ENCODE assay signal across 30 cellular contexts in the genomic region with DNA sequence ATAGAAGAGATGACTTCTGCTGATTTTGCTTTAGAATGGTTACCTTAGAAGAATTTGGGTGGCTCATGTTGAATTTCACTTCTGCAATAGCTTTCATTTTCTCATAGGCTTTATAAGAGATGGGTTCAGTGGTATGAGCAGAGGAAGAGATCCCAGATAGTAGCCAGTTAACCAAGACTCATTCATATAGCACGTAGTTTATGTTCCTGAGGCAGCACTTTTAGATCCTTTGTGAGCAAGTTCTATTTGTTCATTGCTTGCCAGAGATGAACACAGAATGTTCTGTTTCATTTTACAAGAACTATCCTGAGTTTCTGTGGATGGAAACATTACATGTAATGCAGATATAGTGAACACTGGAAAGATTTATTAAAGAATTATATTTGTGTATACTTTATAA. TPM values are rescaled to one million over a fixed set of nuclear protein-coding genes. Genes with fewer than 3 reads are reported as not detected.
DNase-seq lines count a peak whose midpoint lies in the region; ATAC-seq and TF ChIP-seq lines count a peak whose summit lies in the region.
"Had no signal": no experiment of that assay in that cellular context is flagged by ENCODE, and none has a peak within 500 bp of the region (broad histone marks: within the 10 kb centered on the region; RNA-seq: fewer than 3 reads in every experiment).

No MANE protein-coding gene starts in this region.

- no peaks in the 10 kb centered on the region for H3K27me3 Mint-ChIP-seq in CD14-positive monocyte (ENCODE audit: low read depth in 3 of 3)
- H3K27me3 Mint-ChIP-seq: activated B cell treated with CpG ODN at 0.5 μM for 24 hours; activated CD4-positive, alpha-beta memory T cell treated with anti-CD3 and anti-CD28 coated beads, Interleukin-2, amount 10 ng/mL, durations not matched to agents 7 days and 5 days; CD4-positive, alpha-beta T cell; IgD-negative memory B cell; natural killer cell treated with Interleukin-12 subunit alpha and Interleukin-12 subunit beta and Interleukin-15 and Interleukin-18, amount 100 ng/mL, for 72 hours; stimulated activated naive CD8-positive, alpha-beta T cell treated with anti-CD3 and anti-CD28 coated beads, Interleukin-15, Interleukin-2, amounts not matched to agents 100 ng/mL and 50 ng/mL, for 24 hours had no signal

- H3K4me1 ChIP-seq in IMR-90 (ENCODE audit: control insufficient read depth, insufficient read depth, low read length) (no peaks in the 10 kb centered on the region), right lobe of liver (no peaks in the 10 kb centered on the region)
- H3K4me1 ChIP-seq: tibial nerve had no signal

- TF ChIP-seq CTCF in CD14-positive monocyte (IDR thresholded peaks at IDR 0.05) (no peak), IMR-90 (conservative IDR thresholded peaks at IDR 0.05; ENCODE audit: low read depth, low read length) (no peak), right lobe of liver (IDR thresholded peaks at IDR 0.05) (no peak)

- no peak overlapping the region for H3K56ac ChIP-seq in IMR-90 (ENCODE audit: extremely low read depth, insufficient read depth, low read length)

- no peak overlapping the region for H4K8ac ChIP-seq in IMR-90 (ENCODE audit: low read depth in 2 of 2, low read length in 2 of 2)

- H3K4me3 Mint-ChIP-seq in CD14-positive monocyte = no peak overlapping the region
- H3K4me3 Mint-ChIP-seq: activated B cell treated with CpG ODN at 0.5 μM for 24 hours; activated CD4-positive, alpha-beta memory T cell treated with anti-CD3 and anti-CD28 coated beads, Interleukin-2, amount 10 ng/mL, durations not matched to agents 7 days and 5 days; activated naive CD4-positive, alpha-beta T cell treated with anti-CD3 and anti-CD28 coated beads for 36 hours; CD4-positive, alpha-beta T cell; IgD-negative memory B cell; mesothelial cell of epicardium; natural killer cell treated with Interleukin-12 subunit alpha and Interleukin-12 subunit beta and Interleukin-15 and Interleukin-18, amount 100 ng/mL, for 72 hours; stimulated activated naive CD8-positive, alpha-beta T cell treated with anti-CD3 and anti-CD28 coated beads, Interleukin-15, Interleukin-2, amounts not matched to agents 100 ng/mL and 50 ng/mL, for 24 hours had no signal

- no peak overlapping the region for H2AK9ac ChIP-seq in IMR-90 (replicated peaks; ENCODE audit: low read depth, low read length, poor library complexity)

- H3K4me2 ChIP-seq in IMR-90 (ENCODE audit: low read depth, low read length) = no peak overlapping the region

- no peak overlapping the region for H4K5ac ChIP-seq in IMR-90 (ENCODE audit: low read depth, low read length)

- H3K36me3 Mint-ChIP-seq in CD14-positive monocyte = peaks cover 31 to 53% of the 10 kb centered on the region in 2 donors

- no peak overlapping the region for H2BK120ac ChIP-seq in IMR-90 (ENCODE audit: low read depth, low read length)

- H3K27ac ChIP-seq in IMR-90 (ENCODE audit: insufficient read depth, low read length) (no peak overlapping the region), right lobe of liver (no peak overlapping the region)
- H3K27ac ChIP-seq: cardiac muscle cell, left ventricle myocardium inferior, ovary had no signal

- POLR2A ChIA-PET in IMR-90 (lab: Charles Lee; ENCODE audit: unreplicated experiment) = no interaction called here

- H3K4me3 ChIP-seq in IMR-90 (ENCODE audit: insufficient read depth, low read depth, low read length) (no peak overlapping the region), right lobe of liver (no peak overlapping the region)
- H3K4me3 ChIP-seq: cardiac muscle cell, left ventricle myocardium inferior, MG63, ovary, tibial nerve had no signal

- H2BK15ac ChIP-seq in IMR-90 (ENCODE audit: low read depth, low read length) = no peak overlapping the region

- BruUV-seq in IMR-90 (replicated peaks; lab: Mats Ljungman, UMichigan) = TSS peak; percentile 51

- no peaks in the 10 kb centered on the region for H3K9me3 Mint-ChIP-seq in CD14-positive monocyte
- H3K9me3 Mint-ChIP-seq: activated B cell treated with CpG ODN at 0.5 μM for 24 hours; activated CD4-positive, alpha-beta memory T cell treated with anti-CD3 and anti-CD28 coated beads, Interleukin-2, amount 10 ng/mL, durations not matched to agents 7 days and 5 days; activated naive CD4-positive, alpha-beta T cell treated with anti-CD3 and anti-CD28 coated beads for 36 hours; CD4-positive, alpha-beta T cell; IgD-negative memory B cell; mesothelial cell of epicardium; natural killer cell treated with Interleukin-12 subunit alpha and Interleukin-12 subunit beta and Interleukin-15 and Interleukin-18, amount 100 ng/mL, for 72 hours; stimulated activated naive CD8-positive, alpha-beta T cell treated with anti-CD3 and anti-CD28 coated beads, Interleukin-15, Interleukin-2, amounts not matched to agents 100 ng/mL and 50 ng/mL, for 24 hours had no signal

- H4K91ac ChIP-seq in IMR-90 (ENCODE audit: insufficient read depth, low read depth, low read length) = no peak overlapping the region

- H3K27me3 ChIP-seq in IMR-90 (ENCODE audit: control insufficient read depth, insufficient read depth, low read length) = no peaks in the 10 kb centered on the region
- H3K27me3 ChIP-seq in right lobe of liver = no peaks in the 10 kb centered on the region
- H3K27me3 ChIP-seq: cardiac muscle cell, MG63, ovary, tibial nerve had no signal

- peaks cover 4 to 7% of the 10 kb centered on the region in 2 experiments; a peak in 3 of 4 replicates for H3K79me1 ChIP-seq in IMR-90 (ENCODE audit: low read depth in 1 of 2, low read length in 2 of 2)

- TF ChIP-seq RAD21 in IMR-90 (IDR thresholded peaks at IDR 0.05; ENCODE audit: low read length) = no peak

- peaks cover 41% of the 10 kb centered on the region for H3K4me1 Mint-ChIP-seq in CD14-positive monocyte
- H3K4me1 Mint-ChIP-seq: mesothelial cell of epicardium had no signal

- H3K27ac Mint-ChIP-seq in CD14-positive monocyte = peak overlapping the region in 4 of 7 donors; percentile 3 to 66 (median 32)
- H3K27ac Mint-ChIP-seq: activated B cell treated with CpG ODN at 0.5 μM for 24 hours; activated CD4-positive, alpha-beta memory T cell treated with anti-CD3 and anti-CD28 coated beads, Interleukin-2, amount 10 ng/mL, durations not matched to agents 7 days and 5 days; IgD-negative memory B cell; mesothelial cell of epicardium; natural killer cell treated with Interleukin-12 subunit alpha and Interleukin-12 subunit beta and Interleukin-15 and Interleukin-18, amount 100 ng/mL, for 72 hours had no signal

- H3K9me3 ChIP-seq in IMR-90 (ENCODE audit: control insufficient read depth, insufficient read depth, low read length) (no peaks in the 10 kb centered on the region), right lobe of liver (no peaks in the 10 kb centered on the region)
- H3K9me3 ChIP-seq: left ventricle myocardium inferior, MG63, ovary, tibial nerve had no signal

- no peak overlapping the region for H3K4ac ChIP-seq in IMR-90 (ENCODE audit: low read depth, low read length)

- no peak overlapping the region for H2AK5ac ChIP-seq in IMR-90 (ENCODE audit: low read depth, low read length)

- CTCF ChIA-PET in IMR-90 (lab: Yijun Ruan, JAX) = no interaction called here

- peaks cover 2% of the 10 kb centered on the region; the same call in 1 of the 2 replicates for H3K9me1 ChIP-seq in IMR-90 (ENCODE audit: insufficient read depth, low read length)

- no peak overlapping the region for H2BK20ac ChIP-seq in IMR-90 (ENCODE audit: low read depth, low read length)

- no peaks in the 10 kb centered on the region for H4K20me1 ChIP-seq in IMR-90 (ENCODE audit: insufficient read depth, low read length)

- intact Hi-C loops in CD14-positive monocyte (cut with micrococcal nuclease) = loop anchor here in 1 of 2 donors (10.0 kb wide), 1 partner anchor 58 kb away; no protein-coding TSS in a partner anchor
- intact Hi-C loops in IMR-90 (cut with micrococcal nuclease) = loop anchor here (10.0 kb wide), 1 partner anchor 498 kb away; no protein-coding TSS in a partner anchor
- intact Hi-C loops in right lobe of liver (cut with DNase I) = no loop called here

- dilution Hi-C loops in IMR-90 (cut with HindIII; ENCODE audit: low sequenced_read_pairs, unreplicated experiment) = no loop called here

- H2AFZ ChIP-seq in IMR-90 (replicated peaks; ENCODE audit: low read length, poor library complexity) = no peak overlapping the region

- ATAC-seq in IMR-90 (ENCODE audit: low read depth) (no peak), right lobe of liver (peak; percentile 38 to 77 (median 54)), GM18858 (IDR thresholded peaks at IDR 0.05; ENCODE audit: unreplicated experiment) (no peak), HG03175 (IDR thresholded peaks at IDR 0.05; ENCODE audit: unreplicated experiment) (no peak)
- ATAC-seq: natural killer cell treated with Interleukin-12 subunit alpha and Interleukin-12 subunit beta and Interleukin-15 and Interleukin-18, amount 100 ng/mL, for 72 hours; SK-N-SH treated with all-trans-retinoic acid at 6 μM for 48 hours had no signal

- H3K23ac ChIP-seq in IMR-90 (ENCODE audit: low read depth, low read length) = no peak overlapping the region

- H3K18ac ChIP-seq in IMR-90 (ENCODE audit: low read depth, low read length) = no peak overlapping the region

- no CpG with 5 or more reads among the region's 1 CpG for WGBS in IMR-90 (ENCODE audit: extremely low coverage in 2 of 2, insufficient read length in 1 of 2), 2 experiments
- 69% methylated on average over 1 of the region's 1 CpG for WGBS in right lobe of liver (ENCODE audit: insufficient coverage, low coverage, low lambda C conversion rate, missing lambda C conversion rate)

- no peak overlapping the region for H3K9ac ChIP-seq in IMR-90 (ENCODE audit: low read depth, low read length)

- DNase-seq in CD14-positive monocyte (ENCODE audit: low spot score) (no peak), IMR-90 (no peak), OCI-M1 (lab: John Stamatoyannopoulos, UW) (peak; percentile 76), right lobe of liver (no peak), NCI-H1436 treated with DMSO at 0.1 percent for 48 hours (lab: John Stamatoyannopoulos, UW) (no peak)
- DNase-seq in activated CD4-positive, alpha-beta T cell treated with anti-CD3 and anti-CD28 coated beads, Interleukin-2, amount 50 U/mL, for 48 hours = no peak
- DNase-seq: activated B cell treated with CpG ODN at 0.5 μM for 24 hours; activated CD4-positive, alpha-beta memory T cell treated with anti-CD3 and anti-CD28 coated beads, Interleukin-2, amount 10 ng/mL, durations not matched to agents 7 days and 5 days; activated naive CD4-positive, alpha-beta T cell treated with anti-CD3 and anti-CD28 coated beads for 36 hours; anterior cingulate cortex; CD4-positive, alpha-beta T cell; left ventricle myocardium inferior; MG63; NCI-H1694 treated with DMSO at 0.1 percent for 48 hours; NCI-H2171 treated with DMSO at 0.1 percent for 48 hours; NCI-H524 treated with DMSO at 0.1 percent for 48 hours; NK-92 treated with Interleukin-12 subunit alpha and Interleukin-12 subunit beta, amount 100 ng/mL, for 24 hours; ovary; right cardiac atrium; RPMI8226; stimulated activated CD4-positive, alpha-beta T cell treated with anti-CD3 and anti-CD28 coated beads, Interleukin-12 subunit alpha, Interleukin-12 subunit beta, amount 100 ng/mL, for 4 hours had no signal

- no peak overlapping the region for H3K14ac ChIP-seq in IMR-90 (replicated peaks; ENCODE audit: low read depth, low read length)

- in situ Hi-C loops in IMR-90 (cut with MboI; ENCODE audit: low sequenced_read_pairs) = no loop called here

- TF ChIP-seq POLR2A in IMR-90 (IDR thresholded peaks at IDR 0.05; ENCODE audit: low read depth, low read length) (no peak), right lobe of liver (IDR thresholded peaks at IDR 0.05) (no peak)

- peaks cover 14% of the 10 kb centered on the region for H3K36me3 ChIP-seq in IMR-90 (ENCODE audit: control insufficient read depth, insufficient read depth, low read length)
- H3K36me3 ChIP-seq in right lobe of liver = peaks cover 0 to 26% (median 4%) of the 10 kb centered on the region in 4 donors
- H3K36me3 ChIP-seq: ovary had no signal

- H2BK5ac ChIP-seq in IMR-90 (ENCODE audit: low read depth, low read length, poor library complexity, severe bottlenecking) = no peak overlapping the region

RNA-seq across cellular contexts. Expression of gene RAB21, which starts 32.2 kb away (rescaled TPM):
- polyA plus RNA-seq in CD14-positive monocyte = 10 to 100 TPM; 31.1 to 36.0 TPM
- total RNA-seq in IMR-90 (2012; rRNA removed) = 13.8 and 30.8 TPM in 2 replicates
- polyA plus RNA-seq in IMR-90 (2012; rRNA removed) = 9.9 and 15.0 TPM in 2 replicates
- 0.41 and 0.46 TPM in 2 replicates for polyA plus RNA-seq in IMR-90 (2012; cell fraction: cytosol; rRNA removed)
- polyA plus RNA-seq in IMR-90 (2012; cell fraction: nucleus; rRNA removed; ENCODE audit: low replicate concordance) = 0.22 and 6.1 TPM in 2 replicates
- 10 to 100 TPM; 23.0 to 45.2 (median 31.3) TPM for total RNA-seq in right lobe of liver

RNA-seq across cellular contexts. Expression of gene TBC1D15, which starts 52.7 kb away (rescaled TPM):
- polyA plus RNA-seq in CD14-positive monocyte = 10 to 100 TPM; 27.0 to 31.4 TPM
- 12.5 and 18.3 TPM in 2 replicates for total RNA-seq in IMR-90 (2012; rRNA removed)
- 10.1 and 14.2 TPM in 2 replicates for polyA plus RNA-seq in IMR-90 (2012; rRNA removed)
- polyA plus RNA-seq in IMR-90 (2012; cell fraction: cytosol; rRNA removed) = 1.8 and 4.2 TPM in 2 replicates
- 2.7 and 24.8 TPM in 2 replicates for polyA plus RNA-seq in IMR-90 (2012; cell fraction: nucleus; rRNA removed; ENCODE audit: low replicate concordance)
- total RNA-seq in right lobe of liver = 10 to 100 TPM; 15.6 to 36.5 (median 25.5) TPM

Comparison
In these comparisons a context has a peak if more than half of its experiments do, and no peak if none do; other contexts are left out.
1. ATAC-seq: peak in right lobe of liver (4 of 4); none in IMR-90 (single experiment), GM18858 (single experiment) and HG03175 (single experiment).